23 cellular contexts compared by ENCODE assay signal in the genomic region with DNA sequence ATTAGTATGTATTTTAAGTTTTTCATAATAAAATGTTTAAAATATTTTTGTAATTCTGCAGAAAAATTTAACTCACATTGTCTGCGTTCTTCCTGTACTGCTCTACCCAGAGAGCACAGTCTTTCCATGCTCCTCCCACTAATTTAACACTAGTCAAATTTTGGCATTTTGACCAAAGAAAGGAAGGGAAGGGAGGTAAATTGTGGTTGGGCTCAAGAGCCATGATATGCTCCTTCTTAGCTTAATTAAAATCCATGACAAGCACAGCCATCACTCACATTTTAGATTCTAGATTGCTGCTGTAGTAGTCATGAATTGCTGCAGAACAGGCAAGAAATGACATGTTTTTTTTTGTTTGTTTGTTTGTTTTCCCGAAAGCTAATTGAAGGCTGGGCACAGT.
"Had no signal": no experiment of that assay in that cellular context is flagged by ENCODE, and none has a peak within 500 bp of the region (broad histone marks: within the 10 kb centered on the region; RNA-seq: fewer than 3 reads in every experiment).

No MANE protein-coding gene starts in this region.

- H3K9me3 ChIP-seq: gastrocnemius medialis, left lung, psoas muscle, sigmoid colon, thyroid gland had no signal

- H3K9me3 Mint-ChIP-seq: naive thymus-derived CD8-positive, alpha-beta T cell; nephron progenitor cell; stimulated activated naive B cell treated with anti-CD40 and anti-IgM and Interleukin-4, amounts not matched to agents 10 μg/mL and 1 μg/mL and 100 μg/mL, for 72 hours; stimulated activated naive CD8-positive, alpha-beta T cell treated with anti-CD3 and anti-CD28 coated beads, Interleukin-15, Interleukin-2, amounts not matched to agents 100 ng/mL and 50 ng/mL, for 24 hours had no signal

- H3K4me1 ChIP-seq: psoas muscle, sigmoid colon, thyroid gland had no signal

- DNase-seq: cerebellar nuclear complex; cortex of kidney; effector CD4-positive, alpha-beta T cell; foreskin fibroblast; gastrocnemius medialis; head of caudate nucleus; left cardiac atrium; left lung; naive thymus-derived CD8-positive, alpha-beta T cell; nephron progenitor cell; nucleus accumbens; posterior cingulate gyrus; psoas muscle; right cardiac atrium; sigmoid colon; stimulated activated CD4-positive, alpha-beta T cell treated with anti-CD3 and anti-CD28 coated beads, Interleukin-2, amount 100 ng/mL, for 24 hours; stimulated activated CD4-positive, alpha-beta T cell treated with anti-CD3 and anti-CD28 coated beads, Interleukin-4, amount 100 ng/mL, for 4 hours; stimulated activated naive B cell treated with anti-CD40 and anti-IgM and Interleukin-4, amounts not matched to agents 10 μg/mL and 1 μg/mL and 100 μg/mL, for 72 hours; thyroid gland; trophoblast cell had no signal

- H3K27ac ChIP-seq: epithelial cell of prostate, gastrocnemius medialis, left lung, psoas muscle, sigmoid colon, thyroid gland had no signal

- H3K27ac Mint-ChIP-seq: stimulated activated naive B cell treated with anti-CD40 and anti-IgM and Interleukin-4, amounts not matched to agents 10 μg/mL and 1 μg/mL and 100 μg/mL, for 72 hours; stimulated activated naive CD8-positive, alpha-beta T cell treated with anti-CD3 and anti-CD28 coated beads, Interleukin-15, Interleukin-2, amounts not matched to agents 100 ng/mL and 50 ng/mL, for 24 hours had no signal

- H3K27me3 ChIP-seq: gastrocnemius medialis, left lung, sigmoid colon, thyroid gland had no signal

- H3K36me3 ChIP-seq: left lung, sigmoid colon, thyroid gland had no signal

- H3K4me3 ChIP-seq: gastrocnemius medialis, left lung, psoas muscle, sigmoid colon, thyroid gland had no signal

- H3K4me3 Mint-ChIP-seq: naive thymus-derived CD8-positive, alpha-beta T cell; nephron progenitor cell; stimulated activated naive B cell treated with anti-CD40 and anti-IgM and Interleukin-4, amounts not matched to agents 10 μg/mL and 1 μg/mL and 100 μg/mL, for 72 hours; stimulated activated naive CD8-positive, alpha-beta T cell treated with anti-CD3 and anti-CD28 coated beads, Interleukin-15, Interleukin-2, amounts not matched to agents 100 ng/mL and 50 ng/mL, for 24 hours had no signal

- H3K27me3 Mint-ChIP-seq: naive thymus-derived CD8-positive, alpha-beta T cell; stimulated activated naive B cell treated with anti-CD40 and anti-IgM and Interleukin-4, amounts not matched to agents 10 μg/mL and 1 μg/mL and 100 μg/mL, for 72 hours; stimulated activated naive CD8-positive, alpha-beta T cell treated with anti-CD3 and anti-CD28 coated beads, Interleukin-15, Interleukin-2, amounts not matched to agents 100 ng/mL and 50 ng/mL, for 24 hours had no signal

- ATAC-seq: esophagus mucosa; gastrocnemius medialis; left cardiac atrium; left lung; naive thymus-derived CD8-positive, alpha-beta T cell; psoas muscle; right cardiac atrium; stimulated activated naive B cell treated with anti-CD40 and anti-IgM and Interleukin-4, amounts not matched to agents 10 μg/mL and 1 μg/mL and 100 μg/mL, for 72 hours had no signal
